In the genomic region with DNA sequence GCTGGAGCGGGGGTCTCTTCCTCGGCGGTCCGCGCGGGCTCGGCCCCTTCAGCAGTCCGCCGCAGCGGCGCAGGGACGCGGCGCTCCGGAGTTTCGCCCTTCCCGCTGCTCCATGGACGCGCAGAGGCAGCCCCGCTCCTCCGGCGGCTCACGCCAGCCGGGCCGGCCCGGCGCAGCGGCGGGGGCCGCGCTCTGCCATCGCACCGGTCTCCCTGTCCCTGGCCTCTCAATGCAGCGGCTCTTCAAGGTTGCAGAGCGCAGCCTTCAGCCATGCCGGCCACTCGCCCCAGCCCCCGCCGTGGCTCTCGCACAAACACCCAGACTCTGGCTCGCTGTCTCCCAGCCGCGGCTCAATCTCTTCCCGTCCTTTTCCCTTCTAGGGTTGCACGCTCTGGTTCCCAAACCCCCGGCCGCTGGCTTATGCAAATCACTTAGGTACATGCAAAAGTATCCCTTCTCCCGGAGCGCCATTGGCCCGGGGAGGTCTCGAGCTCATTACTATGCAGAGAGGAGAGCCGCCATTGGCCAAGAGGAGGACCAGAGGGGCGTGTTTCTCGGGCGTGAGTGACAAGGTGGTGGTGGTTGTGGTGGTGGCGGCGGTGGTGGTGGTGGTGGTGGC, we compare ENCODE assay signal across 8 cellular contexts. TPM values are rescaled to one million over a fixed set of nuclear protein-coding genes. Genes with fewer than 3 reads are reported as not detected.
DNase-seq lines count a peak whose midpoint lies in the region; ATAC-seq and TF ChIP-seq lines count a peak whose summit lies in the region.

A gene with protein sequence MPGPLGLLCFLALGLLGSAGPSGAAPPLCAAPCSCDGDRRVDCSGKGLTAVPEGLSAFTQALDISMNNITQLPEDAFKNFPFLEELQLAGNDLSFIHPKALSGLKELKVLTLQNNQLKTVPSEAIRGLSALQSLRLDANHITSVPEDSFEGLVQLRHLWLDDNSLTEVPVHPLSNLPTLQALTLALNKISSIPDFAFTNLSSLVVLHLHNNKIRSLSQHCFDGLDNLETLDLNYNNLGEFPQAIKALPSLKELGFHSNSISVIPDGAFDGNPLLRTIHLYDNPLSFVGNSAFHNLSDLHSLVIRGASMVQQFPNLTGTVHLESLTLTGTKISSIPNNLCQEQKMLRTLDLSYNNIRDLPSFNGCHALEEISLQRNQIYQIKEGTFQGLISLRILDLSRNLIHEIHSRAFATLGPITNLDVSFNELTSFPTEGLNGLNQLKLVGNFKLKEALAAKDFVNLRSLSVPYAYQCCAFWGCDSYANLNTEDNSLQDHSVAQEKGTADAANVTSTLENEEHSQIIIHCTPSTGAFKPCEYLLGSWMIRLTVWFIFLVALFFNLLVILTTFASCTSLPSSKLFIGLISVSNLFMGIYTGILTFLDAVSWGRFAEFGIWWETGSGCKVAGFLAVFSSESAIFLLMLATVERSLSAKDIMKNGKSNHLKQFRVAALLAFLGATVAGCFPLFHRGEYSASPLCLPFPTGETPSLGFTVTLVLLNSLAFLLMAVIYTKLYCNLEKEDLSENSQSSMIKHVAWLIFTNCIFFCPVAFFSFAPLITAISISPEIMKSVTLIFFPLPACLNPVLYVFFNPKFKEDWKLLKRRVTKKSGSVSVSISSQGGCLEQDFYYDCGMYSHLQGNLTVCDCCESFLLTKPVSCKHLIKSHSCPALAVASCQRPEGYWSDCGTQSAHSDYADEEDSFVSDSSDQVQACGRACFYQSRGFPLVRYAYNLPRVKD (minus strand): TSS at position 393 of the 619 bp plus-strand sequence. CDS start 488 bp downstream, outside the sequence.

- no peak for TF ChIP-seq CTCF in foreskin keratinocyte (conservative IDR thresholded peaks at IDR 0.05)
- TF ChIP-seq CTCF in neural cell (IDR thresholded peaks at IDR 0.05; ENCODE audit: poor library complexity, severe bottlenecking): no peak
- no peak for TF ChIP-seq CTCF in stomach (IDR thresholded peaks at IDR 0.05)

- H3K27ac ChIP-seq in foreskin keratinocyte (peak within 1 kb of the TSS; percentile 53), neural cell (ENCODE audit: low read length) (peak within 1 kb of the TSS; percentile 51), stomach (peak within 1 kb of the TSS; percentile 86 to 96 (median 92))

- TF ChIP-seq POLR2A in stomach (IDR thresholded peaks at IDR 0.05): peak in 2 of 4 donors; percentile 65 to 71

- H2AFZ ChIP-seq in neural cell (ENCODE audit: low read depth, low read length): no peak within 1 kb of the TSS

- no peaks in the 10 kb centered on the region for H3K9me2 ChIP-seq in neural cell (ENCODE audit: insufficient read depth, low read length)

- H3F3A ChIP-seq in neural cell (ENCODE audit: insufficient read depth, low read length, poor library complexity, severe bottlenecking): no peaks in the 10 kb centered on the region

- ATAC-seq in foreskin keratinocyte: peak; percentile 79

- peaks cover 35% of the 10 kb centered on the region for H3K79me2 ChIP-seq in neural cell (replicated peaks; ENCODE audit: insufficient read depth, low read length)

- WGBS in stomach, 5 donors: 0 to 1% (median 1%) methylated on average over 22 to 57 of the region's 57 CpGs

- TF ChIP-seq EP300 in neural cell (conservative IDR thresholded peaks at IDR 0.05; ENCODE audit: poor library complexity, severe bottlenecking): no peak
- TF ChIP-seq EP300 in stomach (IDR thresholded peaks at IDR 0.05): no peak

- no peaks in the 10 kb centered on the region for H3K9me3 ChIP-seq in MG63
- H3K9me3 ChIP-seq in neural cell (ENCODE audit: low read length): no peaks in the 10 kb centered on the region
- H3K9me3 ChIP-seq in stomach: no peaks in the 10 kb centered on the region

- peak within 1 kb of the TSS; percentile 58 for H3K4me2 ChIP-seq in neural cell (ENCODE audit: low read length)

- peak; percentile 89 for DNase-seq in DMS53 treated with DMSO at 0.1 percent for 48 hours (lab: John Stamatoyannopoulos, UW; ENCODE audit: unreplicated experiment)
- DNase-seq in H4 (ENCODE audit: low spot score): peak; percentile 92
- peak; percentile 94 for DNase-seq in MG63
- peak; percentile 58 for DNase-seq in SIG-M5 (lab: John Stamatoyannopoulos, UW)
- DNase-seq in activated naive CD4-positive, alpha-beta T cell (lab: John Stamatoyannopoulos, UW): peak in 3 of 4 experiments; percentile 23 to 57 (median 43)
- DNase-seq in foreskin keratinocyte: peak; percentile 87 to 93
- DNase-seq in stomach: peak; percentile 95

- H3K27me3 ChIP-seq in MG63 (no peaks in the 10 kb centered on the region), foreskin keratinocyte (no peaks in the 10 kb centered on the region), neural cell (ENCODE audit: insufficient read depth, low read depth, low read length) (no peaks in the 10 kb centered on the region), stomach (no peaks in the 10 kb centered on the region)

- no peak for TF ChIP-seq RAD21 in neural cell (conservative IDR thresholded peaks at IDR 0.05)

- H3K9ac ChIP-seq in neural cell (ENCODE audit: low read length): peak within 1 kb of the TSS; percentile 71

- H3K36me3 ChIP-seq in MG63 (no peaks in the 10 kb centered on the region), neural cell (ENCODE audit: insufficient read depth, low read length) (no peaks in the 10 kb centered on the region), stomach (no peaks in the 10 kb centered on the region)

- intact Hi-C loops in stomach (cut with DNase I; ENCODE audit: low total_unique reads): loop anchor here (10.0 kb wide), 1 partner anchor 178 kb away; no protein-coding TSS in a partner anchor

- H3K4me1 ChIP-seq in foreskin keratinocyte: peaks cover 29% of the 10 kb centered on the region
- peaks cover 9 to 47% (median 29%) of the 10 kb centered on the region in 4 donors for H3K4me1 ChIP-seq in stomach

- H4K20me1 ChIP-seq in neural cell (ENCODE audit: insufficient read depth): no peaks in the 10 kb centered on the region

- H3K4me3 ChIP-seq in MG63 (peak within 1 kb of the TSS; percentile 77), neural cell (ENCODE audit: low read length) (peak within 1 kb of the TSS; percentile 87), stomach (peak within 1 kb of the TSS; percentile 90 to 96 (median 91))

TF ChIP-seq in neural cell, 6 proteins besides CTCF, POLR2A, EP300 and RAD21:
- TF ChIP-seq POLR2AphosphoS5 (IDR thresholded peaks at IDR 0.05) (peak; percentile 65), TAF1 (IDR thresholded peaks at IDR 0.05; ENCODE audit: low read depth) (peak; percentile 68), SMC3 (conservative IDR thresholded peaks at IDR 0.05; ENCODE audit: poor library complexity) (peak; percentile 15), EZH2 (IDR thresholded peaks at IDR 0.05; ENCODE audit: borderline replicate concordance, insufficient read depth, low read length, poor library complexity, severe bottlenecking) (no peak), MXI1 (conservative IDR thresholded peaks at IDR 0.05; ENCODE audit: poor library complexity, severe bottlenecking) (peak; percentile 8)
- TF ChIP-seq, protein P1, sequence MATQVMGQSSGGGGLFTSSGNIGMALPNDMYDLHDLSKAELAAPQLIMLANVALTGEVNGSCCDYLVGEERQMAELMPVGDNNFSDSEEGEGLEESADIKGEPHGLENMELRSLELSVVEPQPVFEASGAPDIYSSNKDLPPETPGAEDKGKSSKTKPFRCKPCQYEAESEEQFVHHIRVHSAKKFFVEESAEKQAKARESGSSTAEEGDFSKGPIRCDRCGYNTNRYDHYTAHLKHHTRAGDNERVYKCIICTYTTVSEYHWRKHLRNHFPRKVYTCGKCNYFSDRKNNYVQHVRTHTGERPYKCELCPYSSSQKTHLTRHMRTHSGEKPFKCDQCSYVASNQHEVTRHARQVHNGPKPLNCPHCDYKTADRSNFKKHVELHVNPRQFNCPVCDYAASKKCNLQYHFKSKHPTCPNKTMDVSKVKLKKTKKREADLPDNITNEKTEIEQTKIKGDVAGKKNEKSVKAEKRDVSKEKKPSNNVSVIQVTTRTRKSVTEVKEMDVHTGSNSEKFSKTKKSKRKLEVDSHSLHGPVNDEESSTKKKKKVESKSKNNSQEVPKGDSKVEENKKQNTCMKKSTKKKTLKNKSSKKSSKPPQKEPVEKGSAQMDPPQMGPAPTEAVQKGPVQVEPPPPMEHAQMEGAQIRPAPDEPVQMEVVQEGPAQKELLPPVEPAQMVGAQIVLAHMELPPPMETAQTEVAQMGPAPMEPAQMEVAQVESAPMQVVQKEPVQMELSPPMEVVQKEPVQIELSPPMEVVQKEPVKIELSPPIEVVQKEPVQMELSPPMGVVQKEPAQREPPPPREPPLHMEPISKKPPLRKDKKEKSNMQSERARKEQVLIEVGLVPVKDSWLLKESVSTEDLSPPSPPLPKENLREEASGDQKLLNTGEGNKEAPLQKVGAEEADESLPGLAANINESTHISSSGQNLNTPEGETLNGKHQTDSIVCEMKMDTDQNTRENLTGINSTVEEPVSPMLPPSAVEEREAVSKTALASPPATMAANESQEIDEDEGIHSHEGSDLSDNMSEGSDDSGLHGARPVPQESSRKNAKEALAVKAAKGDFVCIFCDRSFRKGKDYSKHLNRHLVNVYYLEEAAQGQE (IDR thresholded peaks at IDR 0.05; ENCODE audit: borderline replicate concordance): no peak

RNA-seq across cellular contexts. Expression of the gene that starts here (rescaled TPM):
- 25.1 and 28.5 TPM in 2 replicates for total RNA-seq in H4 (2014; rRNA removed; shearing (Covaris generic))
- 3.9 and 7.7 TPM in 2 replicates for total RNA-seq in MG63 (2014; rRNA removed; shearing (Covaris generic); ENCODE audit: low replicate concordance)
- total RNA-seq in foreskin keratinocyte (29.0 and 40.7 TPM in 2 replicates), stomach (100 to 1,000 TPM in 1 of 5 donors, 10 to 100 TPM in 4; 29.2 to 236 (median 57.9) TPM)
- polyA plus RNA-seq in foreskin keratinocyte (5.5 and 9.1 TPM in 2 replicates), neural cell (8.7 and 11.2 TPM in 2 replicates), stomach (1 to 10 TPM; 5.6 to 7.6 (median 6.6) TPM)
- 22.2 and 23.1 TPM in 2 replicates for polyA minus RNA-seq in neural cell

Comparison
In these comparisons a context has a peak if more than half of its experiments do, and no peak if none do; other contexts are left out.
1. Peak in every context shown above with its lines: DNase-seq, ATAC-seq, H3K4me3 ChIP-seq and H3K27ac ChIP-seq.
2. DNase-seq: peak in every context shown above with its lines; median percentile 95 in stomach; 94 in MG63; 92 in H4; 90 in foreskin keratinocyte; 89 in DMS53 treated with DMSO at 0.1 percent for 48 hours; 58 in SIG-M5; 43 in activated naive CD4-positive, alpha-beta T cell.